Comparison of ENCODE assay signal across 8 cellular contexts in genomic region chr16:28924762-28925385, GRCh38.
DNase-seq lines count a peak whose midpoint lies in the region; ATAC-seq and TF ChIP-seq lines count a peak whose summit lies in the region.

Gene RABEP2 (minus strand): TSS chr16:28925238. CDS start chr16:28925163, 75 bp downstream.

- DNase-seq in GM04503 (ENCODE audit: low read depth) (peak; percentile 28), NB4 (ENCODE audit: low read depth) (peak; percentile 91), globus pallidus (ENCODE audit: low spot score) (peak; percentile 87), nucleus accumbens (lab: John Stamatoyannopoulos, UW) (peak in 55 of 56 donors; percentile 40 to 98 (median 91)), superior temporal gyrus (ENCODE audit: extremely low spot score) (peak; percentile 86)
- DNase-seq in activated naive CD4-positive, alpha-beta T cell treated with anti-CD3 and anti-CD28 coated beads, Interleukin-2, amount 50 U/mL, for 16 hours = peak; percentile 97

- peak; percentile 59 for ATAC-seq in HG02571 (IDR thresholded peaks at IDR 0.05; ENCODE audit: unreplicated experiment)
- peak; percentile 94 for ATAC-seq in SK-N-SH treated with all-trans-retinoic acid at 6 μM for 48 hours

- no peak for TF ChIP-seq POLR2A in NB4 (IDR thresholded peaks at IDR 0.05; ENCODE audit: extremely low read depth, insufficient read length)

- TF ChIP-seq CTCF in NB4 (IDR thresholded peaks at IDR 0.05; ENCODE audit: low read depth, low read length) = no peak

- peak within 1 kb of the TSS; percentile 67 for H3K4me3 ChIP-seq in NB4 (ENCODE audit: low read depth, low read length)

TF ChIP-seq in SK-N-SH treated with all-trans-retinoic acid at 6 μM for 48 hours, 23 proteins besides CTCF, POLR2A, EP300 and RAD21:
- TF ChIP-seq ZNF70 (CRISPR knock-in tag; IDR thresholded peaks at IDR 0.05) = no peak
- no peak for TF ChIP-seq ZFP3 (CRISPR knock-in tag; IDR thresholded peaks at IDR 0.05)
- no peak for TF ChIP-seq ESRRG (CRISPR knock-in tag; IDR thresholded peaks at IDR 0.05)
- TF ChIP-seq TCF4 (CRISPR knock-in tag; IDR thresholded peaks at IDR 0.05; ENCODE audit: borderline replicate concordance) = no peak
- TF ChIP-seq PPARA (CRISPR knock-in tag; IDR thresholded peaks at IDR 0.05; ENCODE audit: borderline replicate concordance) = no peak

Comparison
In these comparisons a context has a peak if more than half of its experiments do, and no peak if none do; other contexts are left out.
1. Peak in every context shown above with its lines: DNase-seq, ATAC-seq and H3K4me3 ChIP-seq.
2. DNase-seq: peak in every context shown above with its lines; median percentile 97 in activated naive CD4-positive, alpha-beta T cell treated with anti-CD3 and anti-CD28 coated beads, Interleukin-2, amount 50 U/mL, for 16 hours; 91 in NB4; 91 in nucleus accumbens; 87 in globus pallidus; 86 in superior temporal gyrus; 28 in GM04503.